Comparison of ENCODE assay signal across 8 cellular contexts in genomic region chr11:75768112-75768908, GRCh38. TPM values are rescaled to one million over a fixed set of nuclear protein-coding genes. Genes with fewer than 3 reads are reported as not detected.
A peak's percentile ranks its signal among the peaks of the same experiment; 100 is the strongest.
DNase-seq lines count a peak whose midpoint lies in the region; ATAC-seq, FAIRE-seq and TF ChIP-seq lines count a peak whose summit lies in the region.

DGAT2 (plus strand) TSS chr11:75768778; CDS start chr11:75768992, 214 bp downstream.

- H2AFZ ChIP-seq in astrocyte (ENCODE audit: low read depth, low read length) = peak within 1 kb of the TSS; percentile 86

- H3K4me2 ChIP-seq in astrocyte (ENCODE audit: low read length) = peak within 1 kb of the TSS; percentile 92
- peak within 1 kb of the TSS; percentile 91 for H3K4me2 ChIP-seq in skeletal muscle satellite cell (ENCODE audit: low read length)

- H3K27ac ChIP-seq in astrocyte (ENCODE audit: low read depth, low read length) (no peak within 1 kb of the TSS), iPS DF 6.9 (ENCODE audit: low read length) (no peak within 1 kb of the TSS)

- H3K4me3 Mint-ChIP-seq in astrocyte (ENCODE audit: unreplicated experiment) = peak within 1 kb of the TSS; percentile 66

- H3K9me3 Mint-ChIP-seq in astrocyte (ENCODE audit: unreplicated experiment) = peaks cover 7% of the 10 kb centered on the region

- peaks cover 73% of the 10 kb centered on the region for H3K27me3 Mint-ChIP-seq in astrocyte (ENCODE audit: low read depth, unreplicated experiment)

- peak; percentile 64 for ATAC-seq in HG02981 (IDR thresholded peaks at IDR 0.05; ENCODE audit: unreplicated experiment)

- DNase-seq in GM18507 (ENCODE audit: extremely low spot score, insufficient read length, low read depth) (peak; percentile 68), NCI-H1930 (lab: John Stamatoyannopoulos, UW) (peak; percentile 64 to 83), T-helper 22 cell (ENCODE audit: low read depth) (peak; percentile 27), astrocyte (ENCODE audit: low read depth) (peak; percentile 40), iPS DF 6.9 (ENCODE audit: low read depth, low spot score) (no peak), cortex of kidney (lab: John Stamatoyannopoulos, UW) (no peak)

- H3K36me3 ChIP-seq in astrocyte (ENCODE audit: insufficient read depth, low read length) = no peaks in the 10 kb centered on the region
- no peaks in the 10 kb centered on the region for H3K36me3 ChIP-seq in iPS DF 6.9 (ENCODE audit: control insufficient read depth, insufficient read depth, low read length)
- no peaks in the 10 kb centered on the region for H3K36me3 ChIP-seq in skeletal muscle satellite cell (ENCODE audit: insufficient read depth, low read length)

- no CpG with 5 or more reads among the region's 66 CpGs for WGBS in iPS DF 6.9 (ENCODE audit: insufficient coverage, insufficient read length)

- no peaks in the 10 kb centered on the region for H3K79me2 ChIP-seq in astrocyte (ENCODE audit: insufficient read depth, low read length)

- H3K27me3 ChIP-seq in astrocyte (ENCODE audit: insufficient read depth, low read length) (peaks cover 31% of the 10 kb centered on the region), iPS DF 6.9 (ENCODE audit: control insufficient read depth, insufficient read depth, low read length) (peaks cover 20% of the 10 kb centered on the region; the same call in 1 of the 2 replicates), skeletal muscle satellite cell (ENCODE audit: control insufficient read depth, insufficient read depth, low read length) (peaks cover 83% of the 10 kb centered on the region)

- no peak for TF ChIP-seq CTCF in astrocyte (IDR thresholded peaks at IDR 0.05; ENCODE audit: insufficient read depth, low read depth, low read length)

- H3K4me3 ChIP-seq in astrocyte (ENCODE audit: insufficient read depth, low read depth, low read length) = peak within 1 kb of the TSS; percentile 51
- H3K4me3 ChIP-seq in iPS DF 6.9 (ENCODE audit: low read length) = peak within 1 kb of the TSS; percentile 33; the same call in 1 of the 2 replicates
- peak within 1 kb of the TSS; percentile 64 for H3K4me3 ChIP-seq in skeletal muscle satellite cell (ENCODE audit: low read length)

- no peaks in the 10 kb centered on the region for H4K20me1 ChIP-seq in astrocyte (ENCODE audit: insufficient read depth, low read length)

- H3K4me1 ChIP-seq in astrocyte (ENCODE audit: insufficient read depth, low read length) (peaks cover 10% of the 10 kb centered on the region), iPS DF 6.9 (ENCODE audit: control insufficient read depth, insufficient read depth, low read length) (peaks cover 1% of the 10 kb centered on the region; the same call in 1 of the 2 replicates), skeletal muscle satellite cell (ENCODE audit: control insufficient read depth, insufficient read depth, low read length) (peaks cover 12% of the 10 kb centered on the region)

- H3K9me3 ChIP-seq in astrocyte (ENCODE audit: insufficient read depth, low read depth, low read length) (no peaks in the 10 kb centered on the region), iPS DF 6.9 (ENCODE audit: control insufficient read depth, insufficient read depth, low read length) (no peaks in the 10 kb centered on the region), skeletal muscle satellite cell (replicated peaks; ENCODE audit: low read length) (no peaks in the 10 kb centered on the region)

- peaks cover 1% of the 10 kb centered on the region for H3K36me3 Mint-ChIP-seq in astrocyte (ENCODE audit: low read depth, unreplicated experiment)

- H3K27ac Mint-ChIP-seq in astrocyte (ENCODE audit: unreplicated experiment) = no peak within 1 kb of the TSS

- no peaks in the 10 kb centered on the region for H3K4me1 Mint-ChIP-seq in astrocyte (ENCODE audit: low read depth, unreplicated experiment)

- H3K9ac ChIP-seq in astrocyte (ENCODE audit: low read length) = peak within 1 kb of the TSS; percentile 84
- H3K9ac ChIP-seq in skeletal muscle satellite cell (ENCODE audit: low read depth, low read length) = peak within 1 kb of the TSS; percentile 72

- peak; percentile 56 for FAIRE-seq in GM18507 (lab: Jason Lieb, UNC)
- no peak for FAIRE-seq in astrocyte (lab: Jason Lieb, UNC)

RNA-seq across cellular contexts. Expression of gene DGAT2, which starts in this region (rescaled TPM):
- total RNA-seq in astrocyte = 0.73 and 1.6 TPM in 2 replicates
- total RNA-seq in skeletal muscle satellite cell (2012; rRNA removed) = 9.9 and 20.8 TPM in 2 replicates

Comparison
In these comparisons a context has a peak if more than half of its experiments do, and no peak if none do; other contexts are left out.
1. DNase-seq: peak in GM18507 (single experiment), NCI-H1930 (2 of 2), T-helper 22 cell (single experiment) and astrocyte (single experiment); none in iPS DF 6.9 (single experiment) and cortex of kidney (single experiment).
2. Peak in every context shown above with its lines, with median percentiles within 50 percentile points of each other: H3K4me3 ChIP-seq.